1 cellular context compared by ENCODE assay signal in the genomic region with DNA sequence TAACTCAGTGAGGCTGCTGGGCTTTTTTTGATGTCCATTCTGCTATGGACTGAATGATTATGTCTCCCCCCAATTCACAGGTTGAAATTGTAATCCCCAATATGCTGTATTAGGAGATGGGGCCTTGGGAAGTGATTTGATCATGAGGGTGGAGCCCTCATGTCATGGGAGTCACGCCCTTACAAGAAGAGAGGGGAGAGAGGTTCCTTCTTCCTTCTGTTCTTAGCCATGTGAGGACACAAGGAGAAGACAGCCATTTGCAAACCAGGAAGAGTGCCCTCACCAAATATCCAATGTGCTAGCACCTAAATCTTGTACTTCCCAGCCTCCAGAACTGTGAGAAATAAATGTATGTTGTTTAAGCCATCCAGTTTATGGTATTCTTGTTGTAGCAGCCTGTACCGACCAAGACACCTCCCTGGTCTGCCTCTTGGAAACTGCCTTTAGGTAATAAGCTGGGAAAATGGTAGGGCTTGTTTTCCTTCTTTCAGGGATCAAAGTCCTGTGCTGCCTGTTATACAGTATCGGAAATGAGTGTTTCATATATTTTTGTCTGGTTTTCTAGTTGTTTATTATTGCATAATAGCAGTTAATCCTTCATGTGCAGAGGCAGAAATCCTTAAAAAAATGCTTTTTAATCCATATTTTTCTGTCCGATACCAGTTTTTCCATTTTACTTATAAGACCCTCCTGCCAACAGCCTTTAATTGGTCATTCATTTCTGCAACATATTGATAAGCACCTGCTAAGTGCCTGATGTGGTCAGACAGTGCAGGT.
A peak's percentile ranks its signal among the peaks of the same experiment; 100 is the strongest.
TF ChIP-seq lines count a peak whose summit lies in the region.

No MANE protein-coding gene starts in this region.

TF ChIP-seq in IMR-90, 13 proteins besides CTCF, POLR2A, EP300 and RAD21:
- TF ChIP-seq, protein P1, sequence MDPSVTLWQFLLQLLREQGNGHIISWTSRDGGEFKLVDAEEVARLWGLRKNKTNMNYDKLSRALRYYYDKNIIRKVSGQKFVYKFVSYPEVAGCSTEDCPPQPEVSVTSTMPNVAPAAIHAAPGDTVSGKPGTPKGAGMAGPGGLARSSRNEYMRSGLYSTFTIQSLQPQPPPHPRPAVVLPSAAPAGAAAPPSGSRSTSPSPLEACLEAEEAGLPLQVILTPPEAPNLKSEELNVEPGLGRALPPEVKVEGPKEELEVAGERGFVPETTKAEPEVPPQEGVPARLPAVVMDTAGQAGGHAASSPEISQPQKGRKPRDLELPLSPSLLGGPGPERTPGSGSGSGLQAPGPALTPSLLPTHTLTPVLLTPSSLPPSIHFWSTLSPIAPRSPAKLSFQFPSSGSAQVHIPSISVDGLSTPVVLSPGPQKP (IDR thresholded peaks at IDR 0.05; ENCODE audit: borderline replicate concordance, low read depth, low read length), result no peak
- peak; percentile 59; the same call in 1 of the 2 replicates for TF ChIP-seq CEBPB (IDR thresholded peaks at IDR 0.05; ENCODE audit: low read depth, low read length)
